21 cellular contexts compared by ENCODE assay signal in genomic region chr5:141674747-141675146, GRCh38. TPM values are rescaled to one million over a fixed set of nuclear protein-coding genes. Genes with fewer than 3 reads are reported as not detected.
A peak's percentile ranks its signal among the peaks of the same experiment; 100 is the strongest.
DNase-seq lines count a peak whose midpoint lies in the region; ATAC-seq and TF ChIP-seq lines count a peak whose summit lies in the region.
"Had no signal": no experiment of that assay in that cellular context is flagged by ENCODE, and none has a peak within 500 bp of the region (broad histone marks: within the 10 kb centered on the region; RNA-seq: fewer than 3 reads in every experiment).

No MANE protein-coding gene starts in this region.

- H3K27me3 ChIP-seq in CD4-positive, CD25-positive, alpha-beta regulatory T cell (ENCODE audit: control insufficient read depth, insufficient read depth, low read length) = no peaks in the 10 kb centered on the region
- H3K27me3 ChIP-seq in HUES48 (ENCODE audit: control insufficient read depth, insufficient read depth, low read length) (no peaks in the 10 kb centered on the region), endodermal cell (ENCODE audit: control insufficient read depth, insufficient read depth, low read length, poor library complexity, severe bottlenecking) (no peaks in the 10 kb centered on the region), mesendoderm (ENCODE audit: insufficient read depth, low read length, poor library complexity) (no peaks in the 10 kb centered on the region)
- H3K27me3 ChIP-seq: SJSA1 had no signal

- H3K36me3 ChIP-seq in CD4-positive, CD25-positive, alpha-beta regulatory T cell (ENCODE audit: control insufficient read depth, insufficient read depth, low read length) = no peaks in the 10 kb centered on the region
- peaks cover 36% of the 10 kb centered on the region for H3K36me3 ChIP-seq in HUES48 (ENCODE audit: control insufficient read depth, insufficient read depth, low read length)
- peaks cover 7% of the 10 kb centered on the region for H3K36me3 ChIP-seq in endodermal cell (ENCODE audit: control insufficient read depth, insufficient read depth, low read length)
- H3K36me3 ChIP-seq in mesendoderm (ENCODE audit: control insufficient read depth, insufficient read depth, low read length) = peaks cover 1% of the 10 kb centered on the region

- no peak overlapping the region for H4K5ac ChIP-seq in mesendoderm (ENCODE audit: low read length)

- H3K27ac ChIP-seq in CD4-positive, CD25-positive, alpha-beta regulatory T cell (ENCODE audit: insufficient read depth, low read length, poor library complexity, severe bottlenecking) = no peak overlapping the region
- peak overlapping the region; percentile 81 for H3K27ac ChIP-seq in HUES48 (ENCODE audit: low read depth, low read length)
- no peak overlapping the region for H3K27ac ChIP-seq in endodermal cell (ENCODE audit: low read depth, low read length)
- H3K27ac ChIP-seq in mesendoderm (ENCODE audit: low read depth, low read length) = no peak overlapping the region
- H3K27ac ChIP-seq: SJSA1 had no signal

- H3K27me3 Mint-ChIP-seq in CD4-positive, CD25-positive, alpha-beta regulatory T cell = no peaks in the 10 kb centered on the region
- H3K27me3 Mint-ChIP-seq in endodermal cell (ENCODE audit: insufficient read depth) = no peaks in the 10 kb centered on the region
- H3K27me3 Mint-ChIP-seq: B cell had no signal

- no peak overlapping the region for H3K18ac ChIP-seq in mesendoderm (ENCODE audit: low read length)

- no peaks in the 10 kb centered on the region for H3K4me1 Mint-ChIP-seq in CD4-positive, CD25-positive, alpha-beta regulatory T cell
- H3K4me1 Mint-ChIP-seq in endodermal cell = peaks cover 10% of the 10 kb centered on the region
- H3K4me1 Mint-ChIP-seq: B cell had no signal

- H3K9me3 Mint-ChIP-seq in CD4-positive, CD25-positive, alpha-beta regulatory T cell = no peaks in the 10 kb centered on the region
- peaks cover 3% of the 10 kb centered on the region for H3K9me3 Mint-ChIP-seq in endodermal cell
- H3K9me3 Mint-ChIP-seq: HFFc6 had no signal

- no peak overlapping the region for H3K23ac ChIP-seq in mesendoderm (ENCODE audit: low read length)

- no peaks in the 10 kb centered on the region for H3K9me3 ChIP-seq in CD4-positive, CD25-positive, alpha-beta regulatory T cell (ENCODE audit: control insufficient read depth in 2 of 2, low read length in 2 of 2)
- H3K9me3 ChIP-seq in HUES48 (ENCODE audit: control insufficient read depth, insufficient read depth, low read length) (no peaks in the 10 kb centered on the region), endodermal cell (ENCODE audit: control insufficient read depth, low read length) (no peaks in the 10 kb centered on the region)
- H3K9me3 ChIP-seq: SJSA1 had no signal

- H3K4me2 ChIP-seq in mesendoderm (ENCODE audit: low read length) = no peak overlapping the region

- H2AK5ac ChIP-seq in mesendoderm (ENCODE audit: low read length) = no peak overlapping the region

- no peak overlapping the region for H3K4me3 ChIP-seq in CD4-positive, CD25-positive, alpha-beta regulatory T cell (ENCODE audit: low read depth, low read length)
- no peak overlapping the region for H3K4me3 ChIP-seq in HUES48 (ENCODE audit: low read depth, low read length)
- no peak overlapping the region for H3K4me3 ChIP-seq in endodermal cell (ENCODE audit: low read length)
- H3K4me3 ChIP-seq in mesendoderm (ENCODE audit: low read length) = no peak overlapping the region
- H3K4me3 ChIP-seq: SJSA1 had no signal

- WGBS in endodermal cell (ENCODE audit: insufficient coverage in 1 of 2, insufficient read length in 1 of 2), 2 experiments = 38 to 54% methylated on average over 2 to 5 of the region's 5 CpGs
- WGBS in mesendoderm (ENCODE audit: extremely low coverage, insufficient coverage, low lambda C conversion rate) = no CpG with 5 or more reads among the region's 5 CpGs

- no peak overlapping the region for H3K9ac ChIP-seq in HUES48 (ENCODE audit: low read depth, low read length)
- no peak overlapping the region for H3K9ac ChIP-seq in endodermal cell (ENCODE audit: extremely low read depth, low read length, poor library complexity, severe bottlenecking)
- no peak overlapping the region for H3K9ac ChIP-seq in mesendoderm (ENCODE audit: low read length)

- peak overlapping the region in 2 of 3 donors; percentile 32 to 74 for H3K27ac Mint-ChIP-seq in CD4-positive, CD25-positive, alpha-beta regulatory T cell
- H3K27ac Mint-ChIP-seq in endodermal cell = peak overlapping the region; percentile 38
- H3K27ac Mint-ChIP-seq: B cell, HFFc6 had no signal

- H3K79me1 ChIP-seq in mesendoderm (ENCODE audit: low read length) = no peaks in the 10 kb centered on the region

- H2BK5ac ChIP-seq in mesendoderm (ENCODE audit: low read length) = no peak overlapping the region

- no peak for DNase-seq in CD4-positive, CD25-positive, alpha-beta regulatory T cell
- DNase-seq in endodermal cell (peak; percentile 88), mesendoderm (peak; percentile 60), hippocampal formation (lab: John Stamatoyannopoulos, UW) (no peak), NK-92 (lab: John Stamatoyannopoulos, UW; ENCODE audit: unreplicated experiment) (no peak)
- DNase-seq: 8988T, COR-L47, DMS 273 treated with DMSO at 0.1 percent for 48 hours, DND-41, HFFc6, IMR-90, Karpas-422, NCI-H1417 treated with DMSO at 0.1 percent for 48 hours, NCI-H187 treated with DMSO at 0.1 percent for 48 hours, NCI-H226, NCI-H524 treated with DMSO at 0.1 percent for 48 hours had no signal

- no peak overlapping the region for H3K56ac ChIP-seq in mesendoderm (ENCODE audit: low read length)

- TF ChIP-seq CTCF in endodermal cell (conservative IDR thresholded peaks at IDR 0.05) = no peak

- no peak overlapping the region for H3K4me3 Mint-ChIP-seq in CD4-positive, CD25-positive, alpha-beta regulatory T cell
- no peak overlapping the region for H3K4me3 Mint-ChIP-seq in endodermal cell
- H3K4me3 Mint-ChIP-seq: B cell, HFFc6 had no signal

- H2BK15ac ChIP-seq in mesendoderm (replicated peaks; ENCODE audit: low read depth) = no peak overlapping the region

- no peaks in the 10 kb centered on the region for H3K4me1 ChIP-seq in CD4-positive, CD25-positive, alpha-beta regulatory T cell (ENCODE audit: control insufficient read depth, insufficient read depth, low read length, poor library complexity, severe bottlenecking)
- H3K4me1 ChIP-seq in HUES48 (ENCODE audit: control insufficient read depth, insufficient read depth, low read length) = peaks cover 17% of the 10 kb centered on the region
- no peaks in the 10 kb centered on the region for H3K4me1 ChIP-seq in endodermal cell (ENCODE audit: control insufficient read depth, insufficient read depth, low read length)
- no peaks in the 10 kb centered on the region for H3K4me1 ChIP-seq in mesendoderm (ENCODE audit: control insufficient read depth, low read depth, low read length)
- H3K4me1 ChIP-seq: SJSA1 had no signal

- no peak overlapping the region for H4K8ac ChIP-seq in mesendoderm (ENCODE audit: low read depth, low read length)

- H3K79me2 ChIP-seq in mesendoderm (ENCODE audit: control insufficient read depth, insufficient read depth, low read length) = no peaks in the 10 kb centered on the region

- ATAC-seq in CD4-positive, CD25-positive, alpha-beta regulatory T cell (ENCODE audit: low read depth in 2 of 2) = no peak
- ATAC-seq in GM18907 (IDR thresholded peaks at IDR 0.05; ENCODE audit: unreplicated experiment) (no peak), GM21529 (IDR thresholded peaks at IDR 0.05; ENCODE audit: unreplicated experiment) (no peak)

- H2BK120ac ChIP-seq in mesendoderm (ENCODE audit: low read depth, low read length) = no peak overlapping the region

- no peak overlapping the region for H3K4ac ChIP-seq in mesendoderm (ENCODE audit: low read depth, low read length)

- H3K36me3 Mint-ChIP-seq in CD4-positive, CD25-positive, alpha-beta regulatory T cell = no peaks in the 10 kb centered on the region
- peaks cover 38% of the 10 kb centered on the region for H3K36me3 Mint-ChIP-seq in endodermal cell (ENCODE audit: low read depth)

RNA-seq across cellular contexts. Expression of gene ARAP3, which starts 7.3 kb away (rescaled TPM):
- 6.1 TPM for total RNA-seq in CD4-positive, CD25-positive, alpha-beta regulatory T cell
- polyA plus RNA-seq in CD4-positive, CD25-positive, alpha-beta regulatory T cell = 1 to 10 TPM in 1 of 4 donors, under 1 TPM in 2, not detected in 1; 0.25 to 1.3 (median 0.30) TPM
- total RNA-seq in endodermal cell = 10 to 100 TPM; 32.5 to 41.3 TPM
- polyA plus RNA-seq in endodermal cell (2013, experiment 1 of 2) = 29.7 TPM
- polyA plus RNA-seq in endodermal cell (2013, experiment 2 of 2) = 27.0 TPM
- 8.7 TPM for polyA plus RNA-seq in mesendoderm (2013, experiment 1 of 2)
- 8.7 TPM for polyA plus RNA-seq in mesendoderm (2013, experiment 2 of 2)

RNA-seq across cellular contexts. Expression of gene FCHSD1, which starts 23.5 kb away (rescaled TPM):
- 115 TPM for total RNA-seq in CD4-positive, CD25-positive, alpha-beta regulatory T cell
- polyA plus RNA-seq in CD4-positive, CD25-positive, alpha-beta regulatory T cell = 10 to 100 TPM in 1 of 4 donors, 1 to 10 TPM in 3; 7.7 to 16.0 (median 8.2) TPM
- 10 to 100 TPM; 34.8 to 41.7 TPM for total RNA-seq in endodermal cell
- polyA plus RNA-seq in endodermal cell (2013, experiment 1 of 2) = 30.3 TPM
- 23.9 TPM for polyA plus RNA-seq in endodermal cell (2013, experiment 2 of 2)
- 7.9 TPM for polyA plus RNA-seq in mesendoderm (2013, experiment 1 of 2)
- polyA plus RNA-seq in mesendoderm (2013, experiment 2 of 2) = 8.7 TPM

RNA-seq across cellular contexts. Expression of gene RELL2, which starts 38.0 kb away (rescaled TPM):
- total RNA-seq in CD4-positive, CD25-positive, alpha-beta regulatory T cell = 20.5 TPM
- 1 to 10 TPM; 2.4 to 5.5 (median 3.5) TPM for polyA plus RNA-seq in CD4-positive, CD25-positive, alpha-beta regulatory T cell
- total RNA-seq in endodermal cell = 1 to 10 TPM; 3.1 to 6.2 TPM
- polyA plus RNA-seq in endodermal cell (2013, experiment 1 of 2) = 6.4 TPM
- 3.8 TPM for polyA plus RNA-seq in endodermal cell (2013, experiment 2 of 2)
- polyA plus RNA-seq in mesendoderm (2013, experiment 1 of 2) = 4.3 TPM
- polyA plus RNA-seq in mesendoderm (2013, experiment 2 of 2) = 4.2 TPM

RNA-seq across cellular contexts. Expression of gene HDAC3, which starts 38.1 kb away (rescaled TPM):
- 83.9 TPM for total RNA-seq in CD4-positive, CD25-positive, alpha-beta regulatory T cell
- polyA plus RNA-seq in CD4-positive, CD25-positive, alpha-beta regulatory T cell = 100 to 1,000 TPM in 1 of 4 donors, 10 to 100 TPM in 3; 94.0 to 102 (median 96.1) TPM
- total RNA-seq in endodermal cell = 10 to 100 TPM; 73.3 to 78.9 TPM
- polyA plus RNA-seq in endodermal cell (2013, experiment 1 of 2) = 91.5 TPM
- 74.8 TPM for polyA plus RNA-seq in endodermal cell (2013, experiment 2 of 2)
- polyA plus RNA-seq in mesendoderm (2013, experiment 1 of 2) = 65.6 TPM
- 64.3 TPM for polyA plus RNA-seq in mesendoderm (2013, experiment 2 of 2)

RNA-seq across cellular contexts. Expression of gene DIAPH1, which starts 55.9 kb away (rescaled TPM):
- 287 TPM for total RNA-seq in CD4-positive, CD25-positive, alpha-beta regulatory T cell
- 100 to 1,000 TPM in 1 of 4 donors, 10 to 100 TPM in 3; 86.1 to 105 (median 90.7) TPM for polyA plus RNA-seq in CD4-positive, CD25-positive, alpha-beta regulatory T cell
- 100 to 1,000 TPM; 104 to 106 TPM for total RNA-seq in endodermal cell
- polyA plus RNA-seq in endodermal cell (2013, experiment 1 of 2) = 55.4 TPM
- polyA plus RNA-seq in endodermal cell (2013, experiment 2 of 2) = 53.9 TPM
- polyA plus RNA-seq in mesendoderm (2013, experiment 1 of 2) = 75.1 TPM
- 72.9 TPM for polyA plus RNA-seq in mesendoderm (2013, experiment 2 of 2)

Comparison
In these comparisons a context has a peak if more than half of its experiments do, and no peak if none do; other contexts are left out.
1. DNase-seq: peak in endodermal cell (single experiment) and mesendoderm (single experiment); none in CD4-positive, CD25-positive, alpha-beta regulatory T cell (0 of 3), hippocampal formation (0 of 2) and NK-92 (single experiment).